In the genomic region with DNA sequence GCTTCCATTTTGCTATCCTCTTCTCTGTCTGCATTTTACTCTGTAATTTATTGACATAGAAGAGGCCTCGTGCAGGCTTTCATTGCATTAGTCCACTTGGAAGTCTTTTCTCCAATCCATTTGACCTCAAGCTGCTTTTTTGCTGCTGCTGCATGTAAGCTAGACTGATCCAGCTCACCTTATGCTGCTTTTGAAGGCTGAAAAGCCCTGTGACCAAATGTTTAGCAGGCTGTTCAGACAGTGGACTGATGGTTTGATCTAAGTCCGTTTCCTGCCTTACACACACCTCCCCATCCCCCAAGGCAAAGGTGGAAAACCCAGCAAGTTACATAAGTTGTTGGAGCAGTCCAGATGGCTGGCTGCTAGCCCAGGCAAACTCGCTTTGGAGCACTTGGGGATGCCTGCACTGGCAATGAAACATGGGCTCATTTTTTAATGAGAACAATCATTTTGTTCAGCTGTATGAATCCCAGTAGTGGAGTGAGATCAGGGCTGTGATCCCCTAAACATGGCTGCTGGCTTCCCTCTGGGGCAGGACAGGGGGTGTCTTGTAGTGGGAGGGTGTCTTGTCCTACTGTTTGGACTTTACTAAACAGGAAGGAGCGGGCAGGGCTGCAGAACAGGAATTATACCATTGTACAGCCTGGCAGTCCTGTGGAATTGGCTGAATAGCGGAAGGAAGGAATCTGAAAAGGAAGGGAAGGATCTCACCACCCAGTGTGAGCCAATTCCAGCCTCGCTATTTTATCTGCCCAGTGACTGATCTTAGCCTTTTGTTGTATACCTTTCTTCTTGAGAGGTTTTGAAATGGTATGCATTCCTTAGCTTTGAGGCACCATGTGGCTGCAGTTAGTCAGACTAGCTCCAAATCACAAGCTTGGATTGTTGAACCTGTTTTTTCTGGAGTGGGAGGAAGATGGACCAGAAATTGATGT, we compare ENCODE assay signal across 8 cellular contexts.
DNase-seq lines count a peak whose midpoint lies in the region; ATAC-seq and TF ChIP-seq lines count a peak whose summit lies in the region.

No MANE protein-coding gene starts in this region.

- CTCF ChIA-PET in PC-9 (lab: Charles Lee) = no interaction called here

- peak overlapping the region; percentile 51 for H2BK5ac ChIP-seq in mesenchymal stem cell (ENCODE audit: low read depth, low read length, poor library complexity, severe bottlenecking)

- H3K36me3 Mint-ChIP-seq in type B pancreatic cell = no peaks in the 10 kb centered on the region

- no peaks in the 10 kb centered on the region for H3K9me2 ChIP-seq in PC-9 (ENCODE audit: insufficient read depth)

- DNase-seq in ELF-1 (ENCODE audit: low read depth, low spot score) (peak; percentile 37), PC-9 (peak; percentile 69 to 96), dorsolateral prefrontal cortex (peak in 9 of 10 donors; percentile 48 to 92 (median 80)), mesenchymal stem cell (peak; percentile 60), type B pancreatic cell (ENCODE audit: extremely low spot score, unreplicated experiment) (no peak), CD1c-positive myeloid dendritic cell (ENCODE audit: extremely low spot score) (no peak), NCI-H128 (lab: John Stamatoyannopoulos, UW; ENCODE audit: unreplicated experiment) (no peak)

- intact Hi-C loops in PC-9 (cut with micrococcal nuclease; ENCODE audit: unreplicated experiment) (loop anchor here (1.0 to 2.0 kb wide), 3 partner anchors 59 to 421 kb away; a partner anchor contains a TSS), dorsolateral prefrontal cortex (cut with DNase I) (no loop called here)

- peak overlapping the region; percentile 79 for H3K4me2 ChIP-seq in PC-9
- no peak overlapping the region for H3K4me2 ChIP-seq in mesenchymal stem cell (ENCODE audit: low read length, poor library complexity, severe bottlenecking)

- peak overlapping the region; percentile 63 for H3K4me3 Mint-ChIP-seq in type B pancreatic cell

- peak overlapping the region in 1 of 2 experiments; percentile 6 for H3K14ac ChIP-seq in mesenchymal stem cell (ENCODE audit: low read length in 2 of 2)

- H2AFZ ChIP-seq in PC-9 (peak overlapping the region; percentile 61; the same call in 1 of the 2 replicates), mesenchymal stem cell (ENCODE audit: low read depth, low read length) (no peak overlapping the region)

- H4K8ac ChIP-seq in mesenchymal stem cell (ENCODE audit: low read length) = peak overlapping the region; percentile 43

- H3K9me3 ChIP-seq in PC-9 (ENCODE audit: insufficient read depth, low read depth) = peaks cover 3% of the 10 kb centered on the region; the same call in 1 of the 2 replicates
- no peaks in the 10 kb centered on the region for H3K9me3 ChIP-seq in mesenchymal stem cell (ENCODE audit: control insufficient read depth, low read length)

- H3K18ac ChIP-seq in mesenchymal stem cell (ENCODE audit: low read depth in 1 of 2, low read length in 2 of 2) = peak overlapping the region; percentile 44 to 75

- no peaks in the 10 kb centered on the region for H3K27me3 Mint-ChIP-seq in type B pancreatic cell

- TF ChIP-seq CTCF in PC-9 (conservative IDR thresholded peaks at IDR 0.05) (no peak), dorsolateral prefrontal cortex (IDR thresholded peaks at IDR 0.05 in 54 of 56, conservative IDR thresholded peaks at IDR 0.05 in 2 of 56; ENCODE audit: low read depth in 1 of 56, partially characterized antibody in 56 of 56) (no peak), type B pancreatic cell (conservative IDR thresholded peaks at IDR 0.05) (no peak)

- BruUV-seq in PC-9 (replicated peaks; lab: Mats Ljungman, UMichigan) = TSS peak; percentile 89

- H4K91ac ChIP-seq in mesenchymal stem cell (ENCODE audit: low read length) = peak overlapping the region; percentile 86

- peaks cover 37% of the 10 kb centered on the region for H3K4me1 Mint-ChIP-seq in type B pancreatic cell (ENCODE audit: unreplicated experiment)

- H3K36me3 ChIP-seq in PC-9 (ENCODE audit: low read depth) (no peaks in the 10 kb centered on the region), mesenchymal stem cell (ENCODE audit: control insufficient read depth in 1 of 2, insufficient read depth in 2 of 2, low read depth in 1 of 2, low read length in 2 of 2) (no peaks in the 10 kb centered on the region)

- H3K23ac ChIP-seq in mesenchymal stem cell (ENCODE audit: low read length in 2 of 2) = no peak overlapping the region

- peak overlapping the region; percentile 68 to 78 for H3K4ac ChIP-seq in mesenchymal stem cell (ENCODE audit: low read depth in 1 of 2, low read length in 2 of 2)

- H3K9ac ChIP-seq in mesenchymal stem cell (ENCODE audit: low read length) = peak overlapping the region; percentile 40

- peaks cover 8% of the 10 kb centered on the region for H3K79me1 ChIP-seq in mesenchymal stem cell (replicated peaks; ENCODE audit: low read length, poor library complexity, severe bottlenecking)

- H3K4me1 ChIP-seq in PC-9 (replicated peaks; ENCODE audit: insufficient read depth) (peaks cover 33% of the 10 kb centered on the region), mesenchymal stem cell (ENCODE audit: control insufficient read depth, insufficient read depth, low read depth, low read length) (peaks cover 15% of the 10 kb centered on the region)

- H3F3A ChIP-seq in PC-9 (ENCODE audit: insufficient read depth, low read depth) = peaks cover 32% of the 10 kb centered on the region

- H3K79me2 ChIP-seq in PC-9 (ENCODE audit: low read depth) = no peaks in the 10 kb centered on the region

- POLR2A ChIA-PET in PC-9 (lab: Charles Lee; ENCODE audit: unreplicated experiment) = interaction anchor here (0.6 to 0.7 kb wide), 3 partner anchors 23 to 1177 kb away, joined by 3 to 9 read pairs (median 5); a partner anchor contains a TSS

- H2BK12ac ChIP-seq in mesenchymal stem cell (ENCODE audit: low read length in 2 of 2) = peak overlapping the region; percentile 92 to 98

- H2BK15ac ChIP-seq in mesenchymal stem cell (ENCODE audit: low read depth, poor library complexity, severe bottlenecking) = peak overlapping the region; percentile 95

- no peaks in the 10 kb centered on the region for H3K9me3 Mint-ChIP-seq in type B pancreatic cell

- no peak for ATAC-seq in HG02970 (IDR thresholded peaks at IDR 0.05; ENCODE audit: low FRiP score, unreplicated experiment)

- peak overlapping the region; percentile 40 for H3K27ac Mint-ChIP-seq in type B pancreatic cell

- peak overlapping the region; percentile 64 for H2BK120ac ChIP-seq in mesenchymal stem cell (ENCODE audit: low read depth, low read length)

- peak overlapping the region; percentile 90 for H3K27ac ChIP-seq in PC-9
- peak overlapping the region in 58 of 59 donors; percentile 3 to 93 (median 72) for H3K27ac ChIP-seq in dorsolateral prefrontal cortex
- peak overlapping the region; percentile 94 for H3K27ac ChIP-seq in mesenchymal stem cell (ENCODE audit: low read length, poor library complexity, severe bottlenecking)

- no peaks in the 10 kb centered on the region for H4K20me1 ChIP-seq in PC-9 (ENCODE audit: insufficient read depth)

- peak overlapping the region; percentile 92 for H2AK5ac ChIP-seq in mesenchymal stem cell (ENCODE audit: low read length, severe bottlenecking)

- H3K27me3 ChIP-seq in PC-9 (ENCODE audit: insufficient read depth, low read depth) (no peaks in the 10 kb centered on the region), dorsolateral prefrontal cortex (no peaks in the 10 kb centered on the region), mesenchymal stem cell (ENCODE audit: control insufficient read depth in 1 of 2, insufficient read depth in 1 of 2, low read length in 2 of 2) (no peaks in the 10 kb centered on the region)

- H3K4me3 ChIP-seq in PC-9 (peak overlapping the region; percentile 29; the same call in 1 of the 2 replicates), dorsolateral prefrontal cortex (peak overlapping the region in 6 of 59 donors; percentile 9 to 20 (median 14)), mesenchymal stem cell (ENCODE audit: insufficient read depth in 1 of 2, low read depth in 1 of 2, low read length in 2 of 2) (peak overlapping the region in 1 of 2 experiments; percentile 15)

- WGBS in mesenchymal stem cell = 37% methylated on average over 6 of the region's 6 CpGs

Comparison
In these comparisons a context has a peak if more than half of its experiments do, and no peak if none do; other contexts are left out.
1. DNase-seq: peak in ELF-1 (single experiment), PC-9 (2 of 2), dorsolateral prefrontal cortex (9 of 10) and mesenchymal stem cell (single experiment); none in type B pancreatic cell (single experiment), CD1c-positive myeloid dendritic cell (single experiment) and NCI-H128 (single experiment).
2. Peak in every context shown above with its lines, with median percentiles within 50 percentile points of each other: H3K27ac ChIP-seq.